10 cellular contexts compared by ENCODE assay signal in genomic region chr2:65232636-65233035, GRCh38. TPM values are rescaled to one million over a fixed set of nuclear protein-coding genes. Genes with fewer than 3 reads are reported as not detected.
A peak's percentile ranks its signal among the peaks of the same experiment; 100 is the strongest.
DNase-seq lines count a peak whose midpoint lies in the region; ATAC-seq lines count a peak whose summit lies in the region.
"Had no signal": no experiment of that assay in that cellular context is flagged by ENCODE, and none has a peak within 500 bp of the region (broad histone marks: within the 10 kb centered on the region; RNA-seq: fewer than 3 reads in every experiment).

No MANE protein-coding gene starts in this region.

- peak overlapping the region; percentile 21 for H3K27ac Mint-ChIP-seq in activated CD8-positive, alpha-beta T cell treated with anti-CD3 and anti-CD28 coated beads, Interleukin-2, amount 10 ng/mL, durations not matched to agents 7 days and 5 days

- DNase-seq in CD1c-positive myeloid dendritic cell (ENCODE audit: extremely low spot score) (peak; percentile 68), kidney glomerular epithelial cell (lab: John Stamatoyannopoulos, UW) (peak; percentile 79), NCI-H774 (lab: John Stamatoyannopoulos, UW) (no peak), DMS53 (lab: John Stamatoyannopoulos, UW) (no peak)
- DNase-seq in activated CD8-positive, alpha-beta T cell treated with anti-CD3 and anti-CD28 coated beads, Interleukin-2, amount 10 ng/mL, durations not matched to agents 7 days and 5 days = no peak
- DNase-seq: amygdala, NCI-H1048 had no signal

- H3K4me3 Mint-ChIP-seq in activated CD8-positive, alpha-beta T cell treated with anti-CD3 and anti-CD28 coated beads, Interleukin-2, amount 10 ng/mL, durations not matched to agents 7 days and 5 days = peak overlapping the region; percentile 42

- ATAC-seq in HG03095 (IDR thresholded peaks at IDR 0.05; ENCODE audit: unreplicated experiment) (peak; percentile 30), HG02763 (IDR thresholded peaks at IDR 0.05; ENCODE audit: unreplicated experiment) (no peak), GM21360 (IDR thresholded peaks at IDR 0.05; ENCODE audit: unreplicated experiment) (no peak)
- peak; percentile 47 for ATAC-seq in activated CD8-positive, alpha-beta T cell treated with anti-CD3 and anti-CD28 coated beads, Interleukin-2, amount 10 ng/mL, durations not matched to agents 7 days and 5 days

- CTCF ChIA-PET in activated CD8-positive, alpha-beta T cell treated with anti-CD3 and anti-CD28 coated beads, Interleukin-2, amount 10 ng/mL, durations not matched to agents 7 days and 5 days (lab: Charles Lee) = no interaction called here

- peaks cover 43% of the 10 kb centered on the region for H3K4me1 Mint-ChIP-seq in activated CD8-positive, alpha-beta T cell treated with anti-CD3 and anti-CD28 coated beads, Interleukin-2, amount 10 ng/mL, durations not matched to agents 7 days and 5 days (ENCODE audit: low read depth)

- no peaks in the 10 kb centered on the region for H3K9me3 Mint-ChIP-seq in activated CD8-positive, alpha-beta T cell treated with anti-CD3 and anti-CD28 coated beads, Interleukin-2, amount 10 ng/mL, durations not matched to agents 7 days and 5 days (ENCODE audit: insufficient read depth)

- POLR2A ChIA-PET in activated CD8-positive, alpha-beta T cell treated with anti-CD3 and anti-CD28 coated beads, Interleukin-2, amount 10 ng/mL, durations not matched to agents 7 days and 5 days (lab: Charles Lee) = no interaction called here

- H3K36me3 Mint-ChIP-seq in activated CD8-positive, alpha-beta T cell treated with anti-CD3 and anti-CD28 coated beads, Interleukin-2, amount 10 ng/mL, durations not matched to agents 7 days and 5 days (ENCODE audit: low read depth) = peaks cover 43% of the 10 kb centered on the region

- no peaks in the 10 kb centered on the region for H3K27me3 Mint-ChIP-seq in activated CD8-positive, alpha-beta T cell treated with anti-CD3 and anti-CD28 coated beads, Interleukin-2, amount 10 ng/mL, durations not matched to agents 7 days and 5 days (ENCODE audit: low read depth)

RNA-seq across cellular contexts. Expression of gene ACTR2, which starts 5.0 kb away (rescaled TPM):
- 100 to 1,000 TPM; 478 to 493 TPM for total RNA-seq in activated CD8-positive, alpha-beta T cell treated with anti-CD3 and anti-CD28 coated beads, Interleukin-2, amount 10 ng/mL, durations not matched to agents 7 days and 5 days

Comparison
In these comparisons a context has a peak if more than half of its experiments do, and no peak if none do; other contexts are left out.
1. DNase-seq: peak in CD1c-positive myeloid dendritic cell (single experiment) and kidney glomerular epithelial cell (single experiment); none in activated CD8-positive, alpha-beta T cell treated with anti-CD3 and anti-CD28 coated beads, Interleukin-2, amount 10 ng/mL, durations not matched to agents 7 days and 5 days (single experiment), NCI-H774 (single experiment) and DMS53 (single experiment).
2. ATAC-seq: peak in HG03095 (single experiment) and activated CD8-positive, alpha-beta T cell treated with anti-CD3 and anti-CD28 coated beads, Interleukin-2, amount 10 ng/mL, durations not matched to agents 7 days and 5 days (single experiment); none in HG02763 (single experiment) and GM21360 (single experiment).